ENCODE assay signal across 11 cellular contexts in the genomic region with DNA sequence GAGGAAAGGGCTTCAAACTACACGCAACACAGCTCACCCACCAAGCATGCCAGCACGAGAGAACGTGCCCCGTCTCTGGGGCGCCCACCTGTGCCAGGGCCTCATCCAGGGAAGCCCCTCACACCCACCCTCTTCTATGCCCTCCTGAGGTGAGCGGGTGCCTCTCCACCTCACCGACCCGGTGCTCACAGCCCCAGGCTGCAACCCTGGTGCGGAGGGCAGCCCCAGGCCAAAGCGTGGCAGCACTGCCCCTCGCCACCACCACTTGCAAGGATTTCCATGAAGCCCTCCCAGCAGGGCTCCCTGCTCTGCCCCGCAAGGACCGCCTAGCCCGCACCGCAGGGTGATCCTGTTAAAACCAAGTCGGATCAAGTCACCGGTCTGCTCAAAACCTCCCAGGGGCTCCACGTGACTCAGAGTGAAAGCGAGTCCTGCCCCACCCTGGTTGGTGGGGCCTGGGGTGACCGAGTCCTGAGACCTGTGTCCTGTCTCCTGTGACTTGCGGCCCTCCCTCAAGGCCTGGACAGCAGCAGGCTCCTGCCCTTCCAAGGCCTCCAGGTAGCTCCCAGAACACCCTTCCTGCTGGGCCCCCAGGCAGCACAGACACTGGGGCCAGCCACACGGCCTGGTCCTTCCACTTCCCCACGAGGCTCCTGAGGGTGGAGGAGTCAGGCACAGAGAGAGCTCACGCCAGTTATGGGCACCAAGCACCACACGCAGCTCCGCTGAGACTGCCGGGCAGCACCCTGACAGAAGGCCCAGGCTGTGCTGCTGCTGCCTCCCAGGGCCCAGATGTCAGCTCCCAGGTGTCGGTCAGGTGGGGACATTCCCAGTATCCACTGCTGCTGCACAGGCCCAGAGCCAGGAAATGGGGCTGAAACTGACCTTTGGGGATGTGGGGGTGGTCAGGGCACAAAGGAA. TPM values are rescaled to one million over a fixed set of nuclear protein-coding genes. Genes with fewer than 3 reads are reported as not detected.
DNase-seq lines count a peak whose midpoint lies in the region; ATAC-seq and TF ChIP-seq lines count a peak whose summit lies in the region.
"Had no signal": no experiment of that assay in that cellular context is flagged by ENCODE, and none has a peak within 500 bp of the region (broad histone marks: within the 10 kb centered on the region; RNA-seq: fewer than 3 reads in every experiment).

No MANE protein-coding gene starts in this region.

- dilution Hi-C loops in mammary epithelial cell (cut with HindIII; ENCODE audit: low sequenced_read_pairs), result loop anchor here (5.0 kb wide), 1 partner anchor 92 kb away; no protein-coding TSS in a partner anchor

- H3K4me3 ChIP-seq in mammary epithelial cell (replicated peaks in 1 of 3; ENCODE audit: insufficient read depth in 1 of 3, low read depth in 2 of 3, low read length in 3 of 3) (no peak overlapping the region), spleen (no peak overlapping the region)

- H3K4me2 ChIP-seq in mammary epithelial cell (ENCODE audit: insufficient read depth, low read depth, low read length), result peak overlapping the region; percentile 77

- 91% methylated on average over 15 of the region's 28 CpGs for WGBS in mammary epithelial cell (ENCODE audit: low coverage, missing lambda C conversion rate)
- WGBS in spleen, 5 donors, result 82 to 96% (median 87%) methylated on average over 13 to 28 of the region's 28 CpGs

- H3K27ac ChIP-seq in mammary epithelial cell (ENCODE audit: insufficient read depth, low read depth, low read length) (peak overlapping the region; percentile 28), spleen (peak overlapping the region in 5 of 8 donors; percentile 14 to 39 (median 23))

- H3K27me3 ChIP-seq in mammary epithelial cell (ENCODE audit: insufficient read depth, low read length) (no peaks in the 10 kb centered on the region), spleen (replicated peaks in 1 of 7) (no peaks in the 10 kb centered on the region)

- TF ChIP-seq CTCF in HFFc6 (IDR thresholded peaks at IDR 0.05) (no peak), mammary epithelial cell (conservative IDR thresholded peaks at IDR 0.05 in 1 of 2, IDR thresholded peaks at IDR 0.05 in 1 of 2; ENCODE audit: extremely low read depth in 1 of 2, insufficient read depth in 1 of 2, low read depth in 1 of 2, low read length in 2 of 2) (no peak), spleen (IDR thresholded peaks at IDR 0.05 in 8 of 11, conservative IDR thresholded peaks at IDR 0.05 in 3 of 11) (no peak), WTC11 (IDR thresholded peaks at IDR 0.05) (no peak)

- intact Hi-C loops in mammary epithelial cell (cut with micrococcal nuclease), result no loop called here
- intact Hi-C loops in left colon (cut with DNase I, micrococcal nuclease), result no loop called here
- intact Hi-C loops in spleen (cut with DNase I; ENCODE audit: low total_unique reads), result no loop called here

- 0 out of 2 replicates have a peak, but pooled peaks cover 5% of the 10 kb centered on the region for H3K36me3 Mint-ChIP-seq in HFFc6 (ENCODE audit: low read depth)
- peaks cover 19% of the 10 kb centered on the region for H3K36me3 Mint-ChIP-seq in WTC11

- H3K9me3 Mint-ChIP-seq in HFFc6 (no peaks in the 10 kb centered on the region), WTC11 (no peaks in the 10 kb centered on the region)
- H3K9me3 Mint-ChIP-seq: central memory CD8-positive, alpha-beta T cell had no signal

- in situ Hi-C loops in mammary epithelial cell (cut with MboI; ENCODE audit: low sequenced_read_pairs in 2 of 2), result no loop called here

- no peaks in the 10 kb centered on the region for H4K20me1 ChIP-seq in mammary epithelial cell (ENCODE audit: insufficient read depth, low read length)

- H3K36me3 ChIP-seq in mammary epithelial cell (ENCODE audit: insufficient read depth, low read length) (no peaks in the 10 kb centered on the region), spleen (peaks cover 0 to 60% (median 28%) of the 10 kb centered on the region in 6 donors)

- DNase-seq in HFFc6 (no peak), mammary epithelial cell (no peak), left colon (peak; percentile 9 to 24), spleen (peak; percentile 64), UCSD-AML1 (lab: John Stamatoyannopoulos, UW; ENCODE audit: unreplicated experiment) (no peak), WTC11 (ENCODE audit: low spot score) (no peak)
- DNase-seq in stimulated activated naive CD4-positive, alpha-beta T cell treated with Interleukin-2 at 50 U/mL for 16 hours (lab: John Stamatoyannopoulos, UW), result no peak
- DNase-seq: NCI-H1436; stimulated activated CD4-positive, alpha-beta T cell treated with anti-CD3 and anti-CD28 coated beads, Interleukin-12 subunit alpha, Interleukin-12 subunit beta, amount 100 ng/mL, for 4 hours had no signal

- H3K79me2 ChIP-seq in mammary epithelial cell (ENCODE audit: insufficient read depth, low read length), result peaks cover 56% of the 10 kb centered on the region

- no TSS peak for BruUV-seq in mammary epithelial cell (replicated peaks; lab: Mats Ljungman, UMichigan)

- ATAC-seq in left colon (peak; percentile 3), GM18520 (IDR thresholded peaks at IDR 0.05; ENCODE audit: unreplicated experiment) (no peak), WTC11 (no peak)

- H3K9ac ChIP-seq in mammary epithelial cell (ENCODE audit: insufficient read depth, low read length), result peak overlapping the region; percentile 11

- H3K9me3 ChIP-seq in mammary epithelial cell (replicated peaks; ENCODE audit: insufficient read depth, low read length) (no peaks in the 10 kb centered on the region), spleen (no peaks in the 10 kb centered on the region)

- peaks cover 28% of the 10 kb centered on the region for H3K4me1 ChIP-seq in mammary epithelial cell (ENCODE audit: insufficient read depth, low read length)
- H3K4me1 ChIP-seq in spleen, result peaks cover 35 to 84% (median 71%) of the 10 kb centered on the region in 6 donors

- H3K27ac Mint-ChIP-seq in HFFc6, result peak overlapping the region; percentile 38; the same call in 1 of the 2 replicates
- no peak overlapping the region for H3K27ac Mint-ChIP-seq in WTC11

- TF ChIP-seq POLR2A in spleen (IDR thresholded peaks at IDR 0.05), result no peak

- no peaks in the 10 kb centered on the region; the same call in 1 of the 2 replicates for H3K27me3 Mint-ChIP-seq in HFFc6 (ENCODE audit: insufficient read depth)
- H3K27me3 Mint-ChIP-seq in WTC11 (ENCODE audit: low read depth), result no peaks in the 10 kb centered on the region
- H3K27me3 Mint-ChIP-seq: central memory CD8-positive, alpha-beta T cell had no signal

- peak overlapping the region; percentile 54 for H2AFZ ChIP-seq in mammary epithelial cell (ENCODE audit: low read depth, low read length)

- POLR2A ChIA-PET in WTC11 (lab: Charles Lee), result interaction anchor here (0.9 kb wide), 1 partner anchor 10 kb away, joined by 3 read pairs; no protein-coding TSS in a partner anchor

- H3K4me3 Mint-ChIP-seq in HFFc6 (0 out of 2 replicates have a peak overlapping the region, but pooled peaks have one; percentile 34), WTC11 (no peak overlapping the region)
- H3K4me3 Mint-ChIP-seq: central memory CD8-positive, alpha-beta T cell had no signal

- CTCF ChIA-PET in mammary epithelial cell (lab: Charles Lee; ENCODE audit: low non-redundant PET) (no interaction called here), WTC11 (lab: Charles Lee) (no interaction called here)

- H3K4me1 Mint-ChIP-seq in HFFc6 (ENCODE audit: low read depth) (peaks cover 29% of the 10 kb centered on the region), WTC11 (peaks cover 12% of the 10 kb centered on the region; the same call in 1 of the 2 replicates)

TF ChIP-seq in WTC11, 78 proteins besides CTCF, POLR2A, EP300 and RAD21 (continues in another document):
- no peak for TF ChIP-seq KAT7 (CRISPR knock-in tag; IDR thresholded peaks at IDR 0.05; ENCODE audit: borderline replicate concordance)
- no peak for TF ChIP-seq ETV6 (CRISPR knock-in tag; IDR thresholded peaks at IDR 0.05)
- no peak for TF ChIP-seq NFATC4 (CRISPR knock-in tag; IDR thresholded peaks at IDR 0.05)
- TF ChIP-seq, protein P1, sequence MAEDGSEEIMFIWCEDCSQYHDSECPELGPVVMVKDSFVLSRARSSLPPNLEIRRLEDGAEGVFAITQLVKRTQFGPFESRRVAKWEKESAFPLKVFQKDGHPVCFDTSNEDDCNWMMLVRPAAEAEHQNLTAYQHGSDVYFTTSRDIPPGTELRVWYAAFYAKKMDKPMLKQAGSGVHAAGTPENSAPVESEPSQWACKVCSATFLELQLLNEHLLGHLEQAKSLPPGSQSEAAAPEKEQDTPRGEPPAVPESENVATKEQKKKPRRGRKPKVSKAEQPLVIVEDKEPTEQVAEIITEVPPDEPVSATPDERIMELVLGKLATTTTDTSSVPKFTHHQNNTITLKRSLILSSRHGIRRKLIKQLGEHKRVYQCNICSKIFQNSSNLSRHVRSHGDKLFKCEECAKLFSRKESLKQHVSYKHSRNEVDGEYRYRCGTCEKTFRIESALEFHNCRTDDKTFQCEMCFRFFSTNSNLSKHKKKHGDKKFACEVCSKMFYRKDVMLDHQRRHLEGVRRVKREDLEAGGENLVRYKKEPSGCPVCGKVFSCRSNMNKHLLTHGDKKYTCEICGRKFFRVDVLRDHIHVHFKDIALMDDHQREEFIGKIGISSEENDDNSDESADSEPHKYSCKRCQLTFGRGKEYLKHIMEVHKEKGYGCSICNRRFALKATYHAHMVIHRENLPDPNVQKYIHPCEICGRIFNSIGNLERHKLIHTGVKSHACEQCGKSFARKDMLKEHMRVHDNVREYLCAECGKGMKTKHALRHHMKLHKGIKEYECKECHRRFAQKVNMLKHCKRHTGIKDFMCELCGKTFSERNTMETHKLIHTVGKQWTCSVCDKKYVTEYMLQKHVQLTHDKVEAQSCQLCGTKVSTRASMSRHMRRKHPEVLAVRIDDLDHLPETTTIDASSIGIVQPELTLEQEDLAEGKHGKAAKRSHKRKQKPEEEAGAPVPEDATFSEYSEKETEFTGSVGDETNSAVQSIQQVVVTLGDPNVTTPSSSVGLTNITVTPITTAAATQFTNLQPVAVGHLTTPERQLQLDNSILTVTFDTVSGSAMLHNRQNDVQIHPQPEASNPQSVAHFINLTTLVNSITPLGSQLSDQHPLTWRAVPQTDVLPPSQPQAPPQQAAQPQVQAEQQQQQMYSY (CRISPR knock-in tag; IDR thresholded peaks at IDR 0.05), result no peak

RNA-seq across cellular contexts. Expression of gene BRD3, which starts 12.7 kb away (rescaled TPM):
- 10 to 100 TPM; 17.1 to 20.9 (median 18.6) TPM for total RNA-seq in HFFc6 (2021; fragmentation: NEBNext Ultra II Directional; extraction: Animal tissue kit (Norgen Biotek cat#: 25700))
- 10 to 100 TPM in 1 of 2 donors, 1 to 10 TPM in 1; 3.3 to 17.3 TPM for total RNA-seq in mammary epithelial cell
- polyA plus RNA-seq in mammary epithelial cell, result 5.6 TPM
- 5.5 TPM for polyA minus RNA-seq in mammary epithelial cell
- total RNA-seq in left colon, result 10 to 100 TPM; 21.5 to 36.7 TPM
- 10 to 100 TPM; 21.3 to 54.0 (median 35.9) TPM for total RNA-seq in spleen
- polyA plus RNA-seq in spleen, result 10 to 100 TPM in 1 of 3 donors, 1 to 10 TPM in 2; 5.9 to 12.6 (median 6.1) TPM
- total RNA-seq in WTC11 (2021), result 100 to 108 TPM (median 105 TPM) in 3 replicates

RNA-seq across cellular contexts. Expression of gene BRD3OS, which starts 29.9 kb away (rescaled TPM):
- total RNA-seq in HFFc6 (2021; fragmentation: NEBNext Ultra II Directional; extraction: Animal tissue kit (Norgen Biotek cat#: 25700)), result 10 to 100 TPM; 28.7 to 36.8 (median 31.1) TPM
- total RNA-seq in mammary epithelial cell (10 to 100 TPM; 18.6 to 26.7 TPM), left colon (1 to 10 TPM; 2.9 to 6.4 TPM), spleen (10 to 100 TPM in 5 of 7 donors, 1 to 10 TPM in 2; 9.5 to 13.2 (median 11.3) TPM), WTC11 (2021) (16.2 to 16.9 TPM (median 16.6 TPM) in 3 replicates)
- polyA plus RNA-seq in mammary epithelial cell (15.2 TPM), spleen (10 to 100 TPM in 1 of 3 donors, 1 to 10 TPM in 2; 6.9 to 10.2 (median 9.8) TPM)
- polyA minus RNA-seq in mammary epithelial cell, result 4.5 TPM

Comparison
In these comparisons a context has a peak if more than half of its experiments do, and no peak if none do; other contexts are left out.
1. DNase-seq: peak in left colon (2 of 2) and spleen (single experiment); none in HFFc6 (single experiment), mammary epithelial cell (single experiment), UCSD-AML1 (single experiment), WTC11 (single experiment) and stimulated activated naive CD4-positive, alpha-beta T cell treated with Interleukin-2 at 50 U/mL for 16 hours (single experiment).